14 cellular contexts compared by ENCODE assay signal in genomic region chr3:31092748-31093607, GRCh38.
DNase-seq lines count a peak whose midpoint lies in the region; ATAC-seq and TF ChIP-seq lines count a peak whose summit lies in the region.
"Had no signal": no experiment of that assay in that cellular context is flagged by ENCODE, and none has a peak within 500 bp of the region (broad histone marks: within the 10 kb centered on the region; RNA-seq: fewer than 3 reads in every experiment).

No MANE protein-coding gene starts in this region.

- H3K4me3 ChIP-seq in body of pancreas (no peak overlapping the region), heart right ventricle (no peak overlapping the region), uterus (no peak overlapping the region), ovary (no peak overlapping the region)
- H3K4me3 ChIP-seq: dorsolateral prefrontal cortex, thyroid gland had no signal

- H3K9me3 ChIP-seq in body of pancreas (no peaks in the 10 kb centered on the region), heart right ventricle (no peaks in the 10 kb centered on the region), uterus (no peaks in the 10 kb centered on the region), ovary (no peaks in the 10 kb centered on the region)
- H3K9me3 ChIP-seq: thyroid gland had no signal

- no peaks in the 10 kb centered on the region for H3K27me3 ChIP-seq in body of pancreas
- H3K27me3 ChIP-seq in heart right ventricle, result no peaks in the 10 kb centered on the region
- no peaks in the 10 kb centered on the region for H3K27me3 ChIP-seq in uterus
- H3K27me3 ChIP-seq in ovary, result no peaks in the 10 kb centered on the region
- H3K27me3 ChIP-seq: thyroid gland had no signal

- DNase-seq in ELR (ENCODE audit: low read depth) (peak; percentile 33), body of pancreas (no peak), heart right ventricle (peak in 1 of 2 donors; percentile 9), sciatic nerve (ENCODE audit: low spot score) (no peak), uterus (no peak), ovary (no peak), NCI-H748 treated with DMSO at 0.1 percent for 48 hours (lab: John Stamatoyannopoulos, UW) (no peak), NCI-H510A (lab: John Stamatoyannopoulos, UW) (no peak)
- DNase-seq: CD4-positive, alpha-beta T cell; dorsolateral prefrontal cortex; MM.1S; NCI-H2029; thyroid gland had no signal

- H3K4me1 ChIP-seq in body of pancreas, result no peaks in the 10 kb centered on the region
- H3K4me1 ChIP-seq in heart right ventricle, result peaks cover 0 to 14% (median 6%) of the 10 kb centered on the region in 9 donors
- no peaks in the 10 kb centered on the region for H3K4me1 ChIP-seq in uterus
- H3K4me1 ChIP-seq in ovary (ENCODE audit: insufficient read depth), result no peaks in the 10 kb centered on the region
- H3K4me1 ChIP-seq: thyroid gland had no signal

- H3K36me3 ChIP-seq in body of pancreas (replicated peaks in 1 of 2; ENCODE audit: insufficient read depth in 1 of 2, low read depth in 2 of 2), result no peaks in the 10 kb centered on the region
- H3K36me3 ChIP-seq in heart right ventricle, result no peaks in the 10 kb centered on the region
- H3K36me3 ChIP-seq in uterus, result no peaks in the 10 kb centered on the region
- H3K36me3 ChIP-seq in ovary, result no peaks in the 10 kb centered on the region
- H3K36me3 ChIP-seq: thyroid gland had no signal

- TF ChIP-seq CTCF in body of pancreas (IDR thresholded peaks at IDR 0.05) (no peak), heart right ventricle (IDR thresholded peaks at IDR 0.05) (no peak), uterus (IDR thresholded peaks at IDR 0.05) (no peak), ovary (IDR thresholded peaks at IDR 0.05) (no peak)

- WGBS in body of pancreas, 2 donors, result 69 to 76% methylated on average over 6 of the region's 6 CpGs
- WGBS in heart right ventricle, 2 donors, result 30 to 45% methylated on average over 6 of the region's 6 CpGs
- WGBS in ovary, 3 donors, result 66 to 80% (median 73%) methylated on average over 6 of the region's 6 CpGs

- H3K27ac ChIP-seq in body of pancreas (no peak overlapping the region), heart right ventricle (peak overlapping the region in 1 of 10 donors; percentile 14), uterus (no peak overlapping the region), ovary (no peak overlapping the region)
- H3K27ac ChIP-seq: dorsolateral prefrontal cortex, thyroid gland had no signal

- TF ChIP-seq POLR2A in body of pancreas (IDR thresholded peaks at IDR 0.05) (no peak), uterus (IDR thresholded peaks at IDR 0.05) (no peak), ovary (IDR thresholded peaks at IDR 0.05) (no peak)

- ATAC-seq in body of pancreas, result peak; percentile 24
- ATAC-seq in heart right ventricle, result peak in 6 of 8 donors; percentile 52 to 85 (median 80)
- ATAC-seq in sciatic nerve, result peak; percentile 85
- ATAC-seq: activated CD4-positive, CD25-positive, alpha-beta regulatory T cell treated with anti-CD3 and anti-CD28 coated beads, Interleukin-2, amount 50 U/mL, for 24 hours had no signal

- intact Hi-C loops in body of pancreas (cut with DNase I) (no loop called here), heart right ventricle (cut with DNase I) (no loop called here), sciatic nerve (cut with DNase I) (no loop called here), uterus (cut with DNase I; ENCODE audit: low total_unique reads) (no loop called here), ovary (cut with DNase I) (no loop called here)

- no peak for TF ChIP-seq EP300 in ovary (IDR thresholded peaks at IDR 0.05)

Comparison
In these comparisons a context has a peak if more than half of its experiments do, and no peak if none do; other contexts are left out.
1. ATAC-seq: peak in every context shown above with its lines; median percentile 85 in sciatic nerve; 80 in heart right ventricle; 24 in body of pancreas.